ENCODE assay signal across 8 cellular contexts in genomic region chr3:69120879-69121464, GRCh38. TPM values are rescaled to one million over a fixed set of nuclear protein-coding genes. Genes with fewer than 3 reads are reported as not detected.
DNase-seq lines count a peak whose midpoint lies in the region; ATAC-seq, FAIRE-seq and TF ChIP-seq lines count a peak whose summit lies in the region.

No MANE protein-coding gene starts in this region.

- H3K14ac ChIP-seq in H1 (ENCODE audit: insufficient read length) = no peak overlapping the region

- WGBS in H1 (ENCODE audit: extremely low coverage in 1 of 2, insufficient coverage in 1 of 2, insufficient read length in 1 of 2, insufficient replicate concordance in 2 of 2, low coverage in 1 of 2, low lambda C conversion rate in 2 of 2, missing lambda C conversion rate in 1 of 2), 2 experiments = 20% methylated on average over 1 of the region's 1 CpG; no CpG with 5 or more reads in 1 of the 2 experiments

- intact Hi-C loops in activated CD8-positive, alpha-beta T cell treated with anti-CD3 and anti-CD28 coated beads for 36 hours (cut with micrococcal nuclease) = loop anchor here (1.0 to 10.0 kb wide), 3 partner anchors 41 to 304 kb away; no protein-coding TSS in a partner anchor

- H3K79me2 ChIP-seq in H1 (ENCODE audit: control insufficient read depth in 1 of 2, insufficient read depth in 2 of 2, low read length in 2 of 2) = no peaks in the 10 kb centered on the region

- no peak for TF ChIP-seq POLR2A in H1 (IDR thresholded peaks at IDR 0.05; ENCODE audit: control extremely low read depth in 1 of 2, low read depth in 2 of 2, low read length in 2 of 2)

- H3K36me3 Mint-ChIP-seq in activated CD8-positive, alpha-beta T cell treated with anti-CD3 and anti-CD28 coated beads for 36 hours (ENCODE audit: low read depth) = no peaks in the 10 kb centered on the region

- no peaks in the 10 kb centered on the region for H3K27me3 Mint-ChIP-seq in activated CD8-positive, alpha-beta T cell treated with anti-CD3 and anti-CD28 coated beads for 36 hours

- no peak overlapping the region for H2BK20ac ChIP-seq in H1 (ENCODE audit: low read length)

- H2BK15ac ChIP-seq in H1 (ENCODE audit: low read length) = no peak overlapping the region

- H4K91ac ChIP-seq in H1 (replicated peaks; ENCODE audit: insufficient read length, low read length) = no peak overlapping the region

- POLR2A ChIA-PET in activated CD8-positive, alpha-beta T cell treated with anti-CD3 and anti-CD28 coated beads for 36 hours (lab: Charles Lee) = interaction anchor here (1.4 kb wide), 1 partner anchor 21 kb away, joined by 3 read pairs; no protein-coding TSS in a partner anchor
- POLR2A ChIA-PET in H1 (lab: Charles Lee; ENCODE audit: partially characterized antibody) = interaction anchor here (0.8 to 1.4 kb wide), 2 partner anchors 23 to 41 kb away, joined by 3 to 5 read pairs; partner anchors contain the start of gene UBA3

- H3K23me2 ChIP-seq in H1 (ENCODE audit: low read depth, low read length) = no peaks in the 10 kb centered on the region

- H3K4me3 ChIP-seq in H1 (ENCODE audit: extremely low read depth in 1 of 4, insufficient read depth in 2 of 4, low read depth in 3 of 4, low read length in 4 of 4) = no peak overlapping the region

- no peak overlapping the region for H3K4ac ChIP-seq in H1 (replicated peaks; ENCODE audit: insufficient read length, low read depth, low read length)

- no peak overlapping the region for H4K5ac ChIP-seq in H1 (ENCODE audit: insufficient read length, low read depth, low read length)

- no peaks in the 10 kb centered on the region for H3K79me1 ChIP-seq in H1 (ENCODE audit: low read depth, low read length)

- no peak overlapping the region for H2BK5ac ChIP-seq in H1 (ENCODE audit: low read depth, low read length)

- no peaks in the 10 kb centered on the region for H4K20me1 ChIP-seq in H1 (replicated peaks in 1 of 2; ENCODE audit: control insufficient read depth in 1 of 2, insufficient read depth in 2 of 2, low read length in 2 of 2)

- no peak overlapping the region for H2BK12ac ChIP-seq in H1 (ENCODE audit: low read depth, low read length)

- CTCF ChIA-PET in activated CD8-positive, alpha-beta T cell treated with anti-CD3 and anti-CD28 coated beads for 36 hours (lab: Charles Lee) = interaction anchor here (0.7 to 5.6 kb wide), 55 partner anchors 8 to 551 kb away, joined by 3 to 68 read pairs (median 4); partner anchors contain the start of genes ARL6IP5 and TMF1
- CTCF ChIA-PET in H1 (lab: Charles Lee; ENCODE audit: partially characterized antibody) = interaction anchor here (0.6 to 6.3 kb wide), 41 partner anchors 9 to 1121 kb away, joined by 3 to 59 read pairs (median 4); no protein-coding TSS in a partner anchor

- peaks cover 5% of the 10 kb centered on the region for H3K4me1 Mint-ChIP-seq in activated CD8-positive, alpha-beta T cell treated with anti-CD3 and anti-CD28 coated beads for 36 hours (ENCODE audit: low read depth)

- no peaks in the 10 kb centered on the region for H3K27me3 ChIP-seq in H1 (replicated peaks in 1 of 4; ENCODE audit: control insufficient read depth in 3 of 4, extremely low read depth in 1 of 4, insufficient read depth in 3 of 4, low read length in 3 of 4)

- H3K18ac ChIP-seq in H1 (ENCODE audit: extremely low read depth, low read length) = no peak overlapping the region

- H3K4me1 ChIP-seq in H1 (replicated peaks in 1 of 4; ENCODE audit: control insufficient read depth in 3 of 4, insufficient read depth in 4 of 4, low read length in 3 of 4) = no peaks in the 10 kb centered on the region

- H2AFZ ChIP-seq in H1 (ENCODE audit: low read length) = no peak overlapping the region

- no peak overlapping the region for H4K8ac ChIP-seq in H1 (ENCODE audit: extremely low read depth, insufficient read depth, low read length)

- peak; percentile 48 for DNase-seq in AG20443 (ENCODE audit: low spot score)
- peak; percentile 66 for DNase-seq in NCI-H82 treated with DMSO at 0.1 percent for 48 hours (lab: John Stamatoyannopoulos, UW; ENCODE audit: unreplicated experiment)
- DNase-seq in activated CD8-positive, alpha-beta T cell treated with anti-CD3 and anti-CD28 coated beads for 36 hours = peak; percentile 93
- peak; percentile 70 to 91 for DNase-seq in H1 (ENCODE audit: low read depth in 1 of 2, low spot score in 2 of 2)
- peak; percentile 83 for DNase-seq in myocyte (ENCODE audit: low read depth)
- DNase-seq in stimulated activated CD8-positive, alpha-beta memory T cell treated with anti-CD3 and anti-CD28 coated beads, Interleukin-7, amount 100 ng/mL, for 4 hours (ENCODE audit: low read depth in 2 of 2) = peak; percentile 64 to 83

- no peak overlapping the region for H3K4me2 ChIP-seq in H1 (ENCODE audit: insufficient read depth in 1 of 2, low read depth in 2 of 2, low read length in 2 of 2)

- no peaks in the 10 kb centered on the region for H3K36me3 ChIP-seq in H1 (ENCODE audit: control insufficient read depth in 2 of 4, insufficient read depth in 4 of 4, low read length in 3 of 4)

- H3K27ac Mint-ChIP-seq in activated CD8-positive, alpha-beta T cell treated with anti-CD3 and anti-CD28 coated beads for 36 hours = no peak overlapping the region

- no peak overlapping the region for H2AK5ac ChIP-seq in H1 (ENCODE audit: low read depth, low read length)

- peak; percentile 96 for TF ChIP-seq CTCF in activated CD8-positive, alpha-beta T cell treated with anti-CD3 and anti-CD28 coated beads for 36 hours (IDR thresholded peaks at IDR 0.05)
- peak in 2 of 3 experiments; percentile 81 to 95; a peak in 3 of 4 replicates for TF ChIP-seq CTCF in H1 (IDR thresholded peaks at IDR 0.05; ENCODE audit: control extremely low read depth in 1 of 3, insufficient read depth in 1 of 3, low read depth in 1 of 3, low read length in 3 of 3)

- H3K4me3 Mint-ChIP-seq in activated CD8-positive, alpha-beta T cell treated with anti-CD3 and anti-CD28 coated beads for 36 hours = no peak overlapping the region

- no peak overlapping the region for H2BK120ac ChIP-seq in H1 (replicated peaks; ENCODE audit: low read depth, low read length)

- no peaks in the 10 kb centered on the region for H3K9me3 Mint-ChIP-seq in activated CD8-positive, alpha-beta T cell treated with anti-CD3 and anti-CD28 coated beads for 36 hours

- H3K56ac ChIP-seq in H1 (replicated peaks; ENCODE audit: insufficient read length, low read depth, low read length) = no peak overlapping the region

- no peak overlapping the region for H3K23ac ChIP-seq in H1 (ENCODE audit: insufficient read length)

- TF ChIP-seq EP300 in H1 (IDR thresholded peaks at IDR 0.05; ENCODE audit: borderline replicate concordance in 1 of 2, low read depth in 2 of 2, low read length in 2 of 2) = no peak

- ATAC-seq in GM18868 (IDR thresholded peaks at IDR 0.05; ENCODE audit: unreplicated experiment) (peak; percentile 91), HG03342 (IDR thresholded peaks at IDR 0.05; ENCODE audit: unreplicated experiment) (peak; percentile 92)
- peak; percentile 96 for ATAC-seq in activated CD8-positive, alpha-beta T cell treated with anti-CD3 and anti-CD28 coated beads for 36 hours

- no peak overlapping the region for H3K9ac ChIP-seq in H1 (replicated peaks in 1 of 4; ENCODE audit: extremely low read depth in 1 of 4, low read depth in 3 of 4, low read length in 3 of 4)

- peak; percentile 99 for FAIRE-seq in H1 (lab: Jason Lieb, UNC)

- no peaks in the 10 kb centered on the region for H3K9me3 ChIP-seq in H1 (ENCODE audit: insufficient read depth in 2 of 2, low read depth in 1 of 2, low read length in 1 of 2)

- peak; percentile 91 to 92 for TF ChIP-seq RAD21 in H1 (IDR thresholded peaks at IDR 0.05 in 1 of 2, conservative IDR thresholded peaks at IDR 0.05 in 1 of 2; ENCODE audit: low read depth in 2 of 2, low read length in 2 of 2)

- H3K27ac ChIP-seq in H1 (ENCODE audit: low read depth, low read length) = no peak overlapping the region

RNA-seq across cellular contexts. Expression of gene LMOD3, which starts 1.4 kb away (rescaled TPM):
- not detected for total RNA-seq in activated CD8-positive, alpha-beta T cell treated with anti-CD3 and anti-CD28 coated beads for 36 hours
- total RNA-seq in H1 (2021; fragmentation: NEBNext Ultra II Directional; extraction: Animal tissue kit (Norgen Biotek cat#: 25700)) = not detected in 2 replicates
- not detected in 2 replicates for polyA plus RNA-seq in H1 (2011; rRNA removed)
- not detected for polyA plus RNA-seq in H1 (2011; cell fraction: cytosol; rRNA removed)
- not detected for polyA plus RNA-seq in H1 (2011; cell fraction: nucleus; rRNA removed)
- not detected in 4 replicates for polyA plus RNA-seq in H1 (2012, experiment 1 of 2)
- polyA plus RNA-seq in H1 (2012, experiment 2 of 2) = not detected
- not detected for polyA plus RNA-seq in H1 (2013, experiment 1 of 2)
- not detected for polyA plus RNA-seq in H1 (2013, experiment 2 of 2)
- not detected in 2 replicates for polyA minus RNA-seq in H1 (2011; rRNA and poly(A)+ RNA removed)
- not detected for polyA minus RNA-seq in H1 (2011; cell fraction: cytosol; rRNA and poly(A)+ RNA removed)
- not detected for polyA minus RNA-seq in H1 (2011; cell fraction: nucleus; rRNA and poly(A)+ RNA removed)
- total RNA-seq in myocyte = 71.3 and 168 TPM in 2 replicates
- 12.5 TPM for polyA plus RNA-seq in myocyte (2012)

RNA-seq across cellular contexts. Expression of gene ARL6IP5, which starts 36.2 kb away (rescaled TPM):
- 10 to 100 TPM; 72.7 to 74.2 TPM for total RNA-seq in activated CD8-positive, alpha-beta T cell treated with anti-CD3 and anti-CD28 coated beads for 36 hours
- total RNA-seq in H1 (2021; fragmentation: NEBNext Ultra II Directional; extraction: Animal tissue kit (Norgen Biotek cat#: 25700)) = 30.1 and 31.0 TPM in 2 replicates
- polyA plus RNA-seq in H1 (2011; rRNA removed) = 24.9 and 32.0 TPM in 2 replicates
- 25.9 TPM for polyA plus RNA-seq in H1 (2011; cell fraction: cytosol; rRNA removed)
- 34.1 TPM for polyA plus RNA-seq in H1 (2011; cell fraction: nucleus; rRNA removed)
- 23.5 to 30.3 TPM (median 27.3 TPM) in 4 replicates for polyA plus RNA-seq in H1 (2012, experiment 1 of 2)
- 3.8 TPM for polyA plus RNA-seq in H1 (2012, experiment 2 of 2)
- 57.4 TPM for polyA plus RNA-seq in H1 (2013, experiment 1 of 2)
- polyA plus RNA-seq in H1 (2013, experiment 2 of 2) = 63.4 TPM
- 25.2 and 34.4 TPM in 2 replicates for polyA minus RNA-seq in H1 (2011; rRNA and poly(A)+ RNA removed)
- 24.1 TPM for polyA minus RNA-seq in H1 (2011; cell fraction: cytosol; rRNA and poly(A)+ RNA removed)
- polyA minus RNA-seq in H1 (2011; cell fraction: nucleus; rRNA and poly(A)+ RNA removed) = 16.7 TPM
- 275 and 433 TPM in 2 replicates for total RNA-seq in myocyte
- polyA plus RNA-seq in myocyte (2012) = 142 TPM

RNA-seq across cellular contexts. Expression of gene UBA3, which starts 40.8 kb away (rescaled TPM):
- 10 to 100 TPM; 72.7 to 75.6 TPM for total RNA-seq in activated CD8-positive, alpha-beta T cell treated with anti-CD3 and anti-CD28 coated beads for 36 hours
- 76.0 and 97.8 TPM in 2 replicates for total RNA-seq in H1 (2021; fragmentation: NEBNext Ultra II Directional; extraction: Animal tissue kit (Norgen Biotek cat#: 25700))
- polyA plus RNA-seq in H1 (2011; rRNA removed) = 23.3 and 40.8 TPM in 2 replicates
- polyA plus RNA-seq in H1 (2011; cell fraction: cytosol; rRNA removed) = 49.7 TPM
- polyA plus RNA-seq in H1 (2011; cell fraction: nucleus; rRNA removed) = 17.6 TPM
- 40.4 to 57.2 TPM (median 49.3 TPM) in 4 replicates for polyA plus RNA-seq in H1 (2012, experiment 1 of 2)
- 5.7 TPM for polyA plus RNA-seq in H1 (2012, experiment 2 of 2)
- 49.6 TPM for polyA plus RNA-seq in H1 (2013, experiment 1 of 2)
- 47.6 TPM for polyA plus RNA-seq in H1 (2013, experiment 2 of 2)
- 27.6 and 43.6 TPM in 2 replicates for polyA minus RNA-seq in H1 (2011; rRNA and poly(A)+ RNA removed)
- 41.0 TPM for polyA minus RNA-seq in H1 (2011; cell fraction: cytosol; rRNA and poly(A)+ RNA removed)
- polyA minus RNA-seq in H1 (2011; cell fraction: nucleus; rRNA and poly(A)+ RNA removed) = 32.4 TPM
- total RNA-seq in myocyte = 69.4 and 82.5 TPM in 2 replicates
- 41.5 TPM for polyA plus RNA-seq in myocyte (2012)

Comparison
In these comparisons a context has a peak if more than half of its experiments do, and no peak if none do; other contexts are left out.
1. RNA of gene LMOD3, which starts 1.4 kb away (total RNA-seq): 71.3 to 168 TPM in myocyte; not detected in activated CD8-positive, alpha-beta T cell treated with anti-CD3 and anti-CD28 coated beads for 36 hours and not detected in H1; every median in the first group is over 10 times any median in the second.
2. Peak in every context shown above with its lines, with median percentiles within 50 percentile points of each other: DNase-seq and ATAC-seq.